Comparison of ENCODE assay signal across 23 cellular contexts in genomic region chr7:35551682-35552081, GRCh38.
"Had no signal": no experiment of that assay in that cellular context is flagged by ENCODE, and none has a peak within 500 bp of the region (broad histone marks: within the 10 kb centered on the region; RNA-seq: fewer than 3 reads in every experiment).

No MANE protein-coding gene starts in this region.

- H3K36me3 ChIP-seq: cardiac muscle cell, left lung, right lobe of liver, transverse colon had no signal

- H3K4me1 ChIP-seq: foreskin keratinocyte, parathyroid adenoma had no signal

- H3K79me2 ChIP-seq: parathyroid adenoma had no signal

- H3K27ac ChIP-seq: cardiac muscle cell, foreskin keratinocyte, left lung, parathyroid adenoma, right lobe of liver, skin epidermis, transverse colon had no signal

- H3K4me3 ChIP-seq: cardiac muscle cell, left lung, lung, right lobe of liver, skin epidermis, transverse colon had no signal

- H3K9me3 ChIP-seq: left lung, right lobe of liver, transverse colon had no signal

- DNase-seq: activated B cell treated with CpG ODN at 0.5 μM for 24 hours; activated CD4-positive, alpha-beta memory T cell treated with anti-CD3 and anti-CD28 coated beads for 36 hours; activated CD4-positive, alpha-beta T cell treated with anti-CD3 and anti-CD28 coated beads for 48 hours; activated effector memory CD4-positive, alpha-beta T cell treated with anti-CD3 and anti-CD28 coated beads, Interleukin-2, amount 50 U/mL, for 16 hours; activated naive CD4-positive, alpha-beta T cell treated with anti-CD3 and anti-CD28 coated beads, Interleukin-2, amount 50 U/mL, for 16 hours; activated naive CD8-positive, alpha-beta T cell treated with anti-CD3 and anti-CD28 coated beads, Interleukin-2, amount 50 U/mL, for 24 hours; activated T-cell treated with anti-CD3 and anti-CD28 coated beads for 4 hours; effector CD4-positive, alpha-beta T cell; foreskin keratinocyte; immature natural killer cell; kidney glomerular epithelial cell; left lung; right lobe of liver; stimulated activated CD4-positive, alpha-beta T cell treated with anti-CD3 and anti-CD28 coated beads, Interleukin-2, amount 100 ng/mL, for 48 hours; stimulated activated CD8-positive, alpha-beta memory T cell treated with anti-CD3 and anti-CD28 coated beads, Interleukin-4, amount 100 ng/mL, for 48 hours; stimulated activated naive B cell treated with anti-CD40 and anti-IgM and Interleukin-4, amounts not matched to agents 10 μg/mL and 1 μg/mL and 100 μg/mL, for 72 hours; T-cell; transverse colon had no signal

- H2AFZ ChIP-seq: parathyroid adenoma had no signal

- ATAC-seq: activated naive CD8-positive, alpha-beta T cell treated with anti-CD3 and anti-CD28 coated beads, Interleukin-2, amount 50 U/mL, for 24 hours; foreskin keratinocyte; left lung; natural killer cell treated with Interleukin-12 subunit alpha and Interleukin-12 subunit beta and Interleukin-15 and Interleukin-18, amount 100 ng/mL, for 72 hours; right lobe of liver; stimulated activated naive B cell treated with anti-CD40 and anti-IgM and Interleukin-4, amounts not matched to agents 10 μg/mL and 1 μg/mL and 100 μg/mL, for 72 hours; T-cell had no signal
